ENCODE assay signal across 20 cellular contexts in the genomic region with DNA sequence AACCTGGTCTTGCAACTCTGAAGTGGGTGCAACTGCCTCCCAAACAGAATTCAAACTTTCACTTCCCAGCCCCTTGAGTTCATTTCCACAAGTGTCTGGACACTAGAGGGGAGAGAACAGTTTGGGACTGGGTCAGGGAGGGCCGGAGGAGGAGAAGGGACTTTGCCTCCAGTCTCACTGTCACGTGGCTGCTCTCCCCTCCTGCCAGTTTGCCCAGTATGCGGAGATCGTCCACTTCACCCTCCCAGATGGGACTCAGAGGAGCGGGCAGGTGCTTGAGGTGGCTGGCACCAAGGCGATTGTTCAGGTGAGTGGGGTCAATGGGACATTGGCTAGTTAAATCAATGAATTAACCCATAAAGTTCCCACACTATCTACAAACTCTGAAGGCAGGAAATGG. TPM values are rescaled to one million over a fixed set of nuclear protein-coding genes. Genes with fewer than 3 reads are reported as not detected.
A peak's percentile ranks its signal among the peaks of the same experiment; 100 is the strongest.
DNase-seq lines count a peak whose midpoint lies in the region; ATAC-seq, FAIRE-seq and TF ChIP-seq lines count a peak whose summit lies in the region.
"Had no signal": no experiment of that assay in that cellular context is flagged by ENCODE, and none has a peak within 500 bp of the region (broad histone marks: within the 10 kb centered on the region; RNA-seq: fewer than 3 reads in every experiment).

No MANE protein-coding gene starts in this region.

- in situ Hi-C loops in HepG2 (cut with HindIII; ENCODE audit: extremely low pct_ligation_motif_present, low pct_unique_long_range_greater_than_20kb), result no loop called here

- no peak overlapping the region for H3K27ac Mint-ChIP-seq in activated CD4-positive, alpha-beta memory T cell treated with anti-CD3 and anti-CD28 coated beads for 36 hours
- H3K27ac Mint-ChIP-seq in activated CD4-positive, alpha-beta memory T cell treated with anti-CD3 and anti-CD28 coated beads, Interleukin-2, amount 10 ng/mL, durations not matched to agents 7 days and 5 days, result no peak overlapping the region
- H3K27ac Mint-ChIP-seq in CD4-positive, alpha-beta memory T cell, result no peak overlapping the region
- H3K27ac Mint-ChIP-seq in natural killer cell, result no peak overlapping the region

- H2AFZ ChIP-seq in OCI-LY7 (ENCODE audit: low read length), result 0 out of 2 replicates have a peak overlapping the region, but pooled peaks have one; percentile 5
- H2AFZ ChIP-seq in HepG2 (ENCODE audit: low read length), result no peak overlapping the region

- no peak overlapping the region for H3K4me3 Mint-ChIP-seq in activated CD4-positive, alpha-beta memory T cell treated with anti-CD3 and anti-CD28 coated beads for 36 hours
- H3K4me3 Mint-ChIP-seq in activated CD4-positive, alpha-beta memory T cell treated with anti-CD3 and anti-CD28 coated beads, Interleukin-2, amount 10 ng/mL, durations not matched to agents 7 days and 5 days, result no peak overlapping the region
- H3K4me3 Mint-ChIP-seq in CD4-positive, alpha-beta memory T cell, result no peak overlapping the region
- H3K4me3 Mint-ChIP-seq in natural killer cell, result no peak overlapping the region

- peaks cover 28% of the 10 kb centered on the region for H3K27me3 Mint-ChIP-seq in activated CD4-positive, alpha-beta memory T cell treated with anti-CD3 and anti-CD28 coated beads for 36 hours
- H3K27me3 Mint-ChIP-seq in activated CD4-positive, alpha-beta memory T cell treated with anti-CD3 and anti-CD28 coated beads, Interleukin-2, amount 10 ng/mL, durations not matched to agents 7 days and 5 days, result peaks cover 34% of the 10 kb centered on the region
- H3K27me3 Mint-ChIP-seq in CD4-positive, alpha-beta memory T cell, result peaks cover 16 to 37% of the 10 kb centered on the region in 2 donors
- H3K27me3 Mint-ChIP-seq in natural killer cell (ENCODE audit: low read depth in 2 of 2), result peaks cover 19 to 37% of the 10 kb centered on the region in 2 donors

- H3K27me3 ChIP-seq in HepG2 (ENCODE audit: control insufficient read depth in 1 of 2, insufficient read depth in 2 of 2, low read length in 2 of 2), result peaks cover 1 to 6% of the 10 kb centered on the region in 2 experiments; a peak in 2 of 5 replicates
- peaks cover 10% of the 10 kb centered on the region for H3K27me3 ChIP-seq in CD4-positive, alpha-beta memory T cell (ENCODE audit: insufficient read depth, low read length)

- no peak overlapping the region for H3K9ac ChIP-seq in HepG2 (ENCODE audit: insufficient read depth, low read depth, low read length)

- H3K27ac ChIP-seq in OCI-LY7 (ENCODE audit: low read depth, low read length, poor library complexity, severe bottlenecking) (no peak overlapping the region), HepG2 (ENCODE audit: extremely low read length, insufficient read depth, low read length) (no peak overlapping the region)
- no peak overlapping the region for H3K27ac ChIP-seq in CD4-positive, alpha-beta memory T cell (ENCODE audit: low read depth, low read length)
- H3K27ac ChIP-seq: RWPE1 had no signal

- WGBS in HepG2 (ENCODE audit: low lambda C conversion rate), result 18% methylated on average over 5 of the region's 6 CpGs

- no peaks in the 10 kb centered on the region for H3K36me3 Mint-ChIP-seq in activated CD4-positive, alpha-beta memory T cell treated with anti-CD3 and anti-CD28 coated beads for 36 hours
- no peaks in the 10 kb centered on the region for H3K36me3 Mint-ChIP-seq in activated CD4-positive, alpha-beta memory T cell treated with anti-CD3 and anti-CD28 coated beads, Interleukin-2, amount 10 ng/mL, durations not matched to agents 7 days and 5 days (ENCODE audit: low read depth)
- H3K36me3 Mint-ChIP-seq in CD4-positive, alpha-beta memory T cell, result no peaks in the 10 kb centered on the region
- H3K36me3 Mint-ChIP-seq in natural killer cell, result no peaks in the 10 kb centered on the region

- TF ChIP-seq EP300 in HepG2 (IDR thresholded peaks at IDR 0.05; ENCODE audit: low read depth in 2 of 2, low read length in 2 of 2), result no peak
- no peak for TF ChIP-seq EP300 in HepG2 (CRISPR knock-in tag; IDR thresholded peaks at IDR 0.05; ENCODE audit: borderline replicate concordance)

- no peaks in the 10 kb centered on the region for H3K36me3 ChIP-seq in OCI-LY7 (ENCODE audit: insufficient read depth, low read length)
- H3K36me3 ChIP-seq in HepG2 (replicated peaks in 1 of 2; ENCODE audit: control insufficient read depth in 1 of 2, insufficient read depth in 2 of 2, low read length in 2 of 2), result no peaks in the 10 kb centered on the region; a peak in 1 of 5 replicates
- H3K36me3 ChIP-seq in CD4-positive, alpha-beta memory T cell (ENCODE audit: insufficient read depth, low read length), result no peaks in the 10 kb centered on the region

- no peak for TF ChIP-seq RAD21 in HepG2 (CRISPR knock-in tag; IDR thresholded peaks at IDR 0.05)

- H3K4me3 ChIP-seq in OCI-LY7 (ENCODE audit: low read depth, low read length, poor library complexity, severe bottlenecking) (no peak overlapping the region), HepG2 (replicated peaks in 1 of 3; ENCODE audit: insufficient read depth in 1 of 3, low read depth in 2 of 3, low read length in 3 of 3) (peak overlapping the region in 1 of 3 experiments; percentile 10; a peak in 1 of 6 replicates)
- no peak overlapping the region for H3K4me3 ChIP-seq in CD4-positive, alpha-beta memory T cell (ENCODE audit: low read length in 2 of 2)

- TF ChIP-seq POLR2A in HepG2 (IDR thresholded peaks at IDR 0.05; ENCODE audit: insufficient read depth in 1 of 2, low read depth in 2 of 2, low read length in 2 of 2), result no peak

- H3K9me3 ChIP-seq in OCI-LY7 (ENCODE audit: low read length), result no peaks in the 10 kb centered on the region
- H3K9me3 ChIP-seq in HepG2 (ENCODE audit: low read length), result no peaks in the 10 kb centered on the region
- H3K9me3 ChIP-seq in CD4-positive, alpha-beta memory T cell (ENCODE audit: control insufficient read depth in 1 of 2, low read length in 2 of 2), result no peaks in the 10 kb centered on the region

- H3K9me3 Mint-ChIP-seq in activated CD4-positive, alpha-beta memory T cell treated with anti-CD3 and anti-CD28 coated beads for 36 hours, result no peaks in the 10 kb centered on the region
- H3K9me3 Mint-ChIP-seq in activated CD4-positive, alpha-beta memory T cell treated with anti-CD3 and anti-CD28 coated beads, Interleukin-2, amount 10 ng/mL, durations not matched to agents 7 days and 5 days, result no peaks in the 10 kb centered on the region
- no peaks in the 10 kb centered on the region for H3K9me3 Mint-ChIP-seq in CD4-positive, alpha-beta memory T cell
- H3K9me3 Mint-ChIP-seq in natural killer cell, result no peaks in the 10 kb centered on the region

- FAIRE-seq in HepG2 (lab: Jason Lieb, UNC), result peak; percentile 32
- FAIRE-seq: A204.1, GM12892, GM19239 had no signal

- H4K20me1 ChIP-seq in OCI-LY7 (ENCODE audit: insufficient read depth, low read length), result no peaks in the 10 kb centered on the region
- no peaks in the 10 kb centered on the region for H4K20me1 ChIP-seq in HepG2 (ENCODE audit: insufficient read depth, low read length)

- ATAC-seq in HepG2 (peak; percentile 48), natural killer cell (no peak), HG02973 (IDR thresholded peaks at IDR 0.05; ENCODE audit: unreplicated experiment) (no peak)

- POLR2A ChIA-PET in activated CD4-positive, alpha-beta memory T cell treated with anti-CD3 and anti-CD28 coated beads for 36 hours (lab: Charles Lee), result no interaction called here
- POLR2A ChIA-PET in activated CD4-positive, alpha-beta memory T cell treated with anti-CD3 and anti-CD28 coated beads, Interleukin-2, amount 10 ng/mL, durations not matched to agents 7 days and 5 days (lab: Charles Lee), result no interaction called here
- POLR2A ChIA-PET in OCI-LY7 (lab: Charles Lee), result no interaction called here
- POLR2A ChIA-PET in HepG2 (lab: Yijun Ruan, JAX), result no interaction called here
- POLR2A ChIA-PET in CD4-positive, alpha-beta memory T cell (lab: Charles Lee; ENCODE audit: partially characterized antibody), result no interaction called here

- H3K79me2 ChIP-seq in OCI-LY7 (ENCODE audit: insufficient read depth, low read depth, low read length) (no peaks in the 10 kb centered on the region), HepG2 (ENCODE audit: insufficient read depth, low read length) (no peaks in the 10 kb centered on the region)

- no peaks in the 10 kb centered on the region for H3K9me2 ChIP-seq in OCI-LY7 (ENCODE audit: insufficient read depth, low read length)

- intact Hi-C loops in activated CD4-positive, alpha-beta memory T cell treated with anti-CD3 and anti-CD28 coated beads for 36 hours (cut with micrococcal nuclease), result no loop called here
- intact Hi-C loops in OCI-LY7 (cut with micrococcal nuclease; ENCODE audit: unreplicated experiment), result no loop called here
- intact Hi-C loops in HepG2 (cut with micrococcal nuclease; ENCODE audit: unreplicated experiment), result no loop called here
- intact Hi-C loops in CD4-positive, alpha-beta memory T cell (cut with micrococcal nuclease), result no loop called here
- intact Hi-C loops in natural killer cell (cut with micrococcal nuclease), result no loop called here

- H3K4me1 ChIP-seq in OCI-LY7 (ENCODE audit: insufficient read depth, low read length, poor library complexity, severe bottlenecking) (peaks cover 10% of the 10 kb centered on the region), HepG2 (ENCODE audit: insufficient read depth, low read length) (peaks cover 13% of the 10 kb centered on the region)
- no peaks in the 10 kb centered on the region for H3K4me1 ChIP-seq in CD4-positive, alpha-beta memory T cell (ENCODE audit: insufficient read depth, low read length)

- no peak overlapping the region for H3K4me2 ChIP-seq in OCI-LY7 (ENCODE audit: low read length)
- H3K4me2 ChIP-seq in HepG2 (ENCODE audit: low read depth, low read length), result peak overlapping the region; percentile 39

- TF ChIP-seq CTCF in OCI-LY7 (conservative IDR thresholded peaks at IDR 0.05; ENCODE audit: low read length) (no peak), HepG2 (CRISPR knock-in tag; IDR thresholded peaks at IDR 0.05) (peak; percentile 10; the same call in 1 of the 2 replicates), natural killer cell (IDR thresholded peaks at IDR 0.05) (no peak)

- CTCF ChIA-PET in activated CD4-positive, alpha-beta memory T cell treated with anti-CD3 and anti-CD28 coated beads for 36 hours (lab: Charles Lee), result no interaction called here
- CTCF ChIA-PET in activated CD4-positive, alpha-beta memory T cell treated with anti-CD3 and anti-CD28 coated beads, Interleukin-2, amount 10 ng/mL, durations not matched to agents 7 days and 5 days (lab: Charles Lee), result interaction anchor here (1.5 kb wide), 1 partner anchor 9 kb away, joined by 3 read pairs; no protein-coding TSS in a partner anchor
- CTCF ChIA-PET in OCI-LY7 (lab: Charles Lee; ENCODE audit: unreplicated experiment), result no interaction called here
- CTCF ChIA-PET in HepG2 (lab: Yijun Ruan, JAX; ENCODE audit: low intra/inter-chr PET ratio, low total read pairs), result no interaction called here
- CTCF ChIA-PET in CD4-positive, alpha-beta memory T cell (lab: Charles Lee; ENCODE audit: partially characterized antibody), result no interaction called here

- BruUV-seq in OCI-LY7 (replicated peaks; lab: Mats Ljungman, UMichigan), result no TSS peak
- no TSS peak for BruUV-seq in HepG2 (replicated peaks; lab: Mats Ljungman, UMichigan)

- peak; percentile 3 for DNase-seq in activated CD4-positive, alpha-beta memory T cell treated with anti-CD3 and anti-CD28 coated beads for 36 hours
- DNase-seq in activated CD4-positive, alpha-beta memory T cell treated with anti-CD3 and anti-CD28 coated beads, Interleukin-2, amount 10 ng/mL, durations not matched to agents 7 days and 5 days, result no peak
- DNase-seq in OCI-LY7 (ENCODE audit: low spot score), result no peak
- DNase-seq in HepG2 (ENCODE audit: low spot score), result no peak
- peak; percentile 13 for DNase-seq in stimulated activated CD8-positive, alpha-beta memory T cell treated with anti-CD3 and anti-CD28 coated beads, Interleukin-4, amount 100 ng/mL, for 48 hours
- DNase-seq in CD4-positive, alpha-beta memory T cell, result no peak
- DNase-seq in natural killer cell, result no peak
- DNase-seq: DMS79; HCEC 1CT; MV-4-11; NCI-H1436; NCI-H2081; NCI-H524; NK-92 treated with Interleukin-12 subunit alpha and Interleukin-12 subunit beta, amount 100 ng/mL, for 24 hours had no signal

- H3K4me1 Mint-ChIP-seq in activated CD4-positive, alpha-beta memory T cell treated with anti-CD3 and anti-CD28 coated beads for 36 hours (ENCODE audit: low read depth), result peaks cover 2% of the 10 kb centered on the region
- H3K4me1 Mint-ChIP-seq in activated CD4-positive, alpha-beta memory T cell treated with anti-CD3 and anti-CD28 coated beads, Interleukin-2, amount 10 ng/mL, durations not matched to agents 7 days and 5 days, result peaks cover 13% of the 10 kb centered on the region
- peaks cover 0 to 2% (median under 1%) of the 10 kb centered on the region in 4 donors for H3K4me1 Mint-ChIP-seq in CD4-positive, alpha-beta memory T cell
- H3K4me1 Mint-ChIP-seq in natural killer cell, result peaks cover 5 to 11% of the 10 kb centered on the region in 2 donors

RNA-seq across cellular contexts. Expression of gene ANKRD53, which starts 20.6 kb away (rescaled TPM):
- not detected for total RNA-seq in activated CD4-positive, alpha-beta memory T cell treated with anti-CD3 and anti-CD28 coated beads for 36 hours
- not detected for total RNA-seq in activated CD4-positive, alpha-beta memory T cell treated with anti-CD3 and anti-CD28 coated beads, Interleukin-2, amount 10 ng/mL, durations not matched to agents 7 days and 5 days
- total RNA-seq in OCI-LY7 (2014; rRNA removed; shearing (Covaris generic)), result not detected in 2 replicates
- not detected in 2 replicates for total RNA-seq in OCI-LY7 (2022)
- total RNA-seq in HepG2 (2016; rRNA removed; fragmentation: Illumina TruSeq; extraction: Trizol), result not detected in 2 replicates
- not detected in 2 replicates for total RNA-seq in HepG2 (2016; cell fraction: cytosol; rRNA removed; fragmentation: Illumina TruSeq; extraction: Trizol; ENCODE audit: low read depth)
- 0.09 TPM in 1 of 2 replicates, not detected in the other for total RNA-seq in HepG2 (2016; cell fraction: insoluble cytoplasmic fraction; rRNA removed; fragmentation: Illumina TruSeq; extraction: Trizol)
- not detected in 2 replicates for total RNA-seq in HepG2 (2016; cell fraction: membrane; rRNA removed; fragmentation: Illumina TruSeq; extraction: Trizol)
- total RNA-seq in HepG2 (2016; cell fraction: nucleus; rRNA removed; fragmentation: Illumina TruSeq; extraction: Trizol), result 0.66 TPM in 1 of 2 replicates, not detected in the other
- polyA plus RNA-seq in HepG2 (2011; rRNA removed), result 0.12 and 0.15 TPM in 2 replicates
- polyA plus RNA-seq in HepG2 (2011; cell fraction: cytosol; rRNA removed), result 0.25 TPM in 1 of 2 replicates, not detected in the other
- polyA plus RNA-seq in HepG2 (2011; cell fraction: nucleus; rRNA removed), result 0.14 and 0.62 TPM in 2 replicates
- 0.08 TPM in 1 of 2 replicates, not detected in the other for polyA plus RNA-seq in HepG2 (2012)
- polyA plus RNA-seq in HepG2 (2016; cell fraction: cytosol; fragmentation: Illumina TruSeq; extraction: Trizol; ENCODE audit: low read depth), result 0.08 and 0.27 TPM in 2 replicates
- polyA plus RNA-seq in HepG2 (2016; cell fraction: insoluble cytoplasmic fraction; fragmentation: Illumina TruSeq; extraction: Trizol; ENCODE audit: low read depth), result not detected in 2 replicates
- 0.20 and 0.53 TPM in 2 replicates for polyA plus RNA-seq in HepG2 (2016; cell fraction: membrane; fragmentation: Illumina TruSeq; extraction: Trizol; ENCODE audit: low read depth)
- polyA plus RNA-seq in HepG2 (2016; cell fraction: nucleus; fragmentation: Illumina TruSeq; extraction: Trizol; ENCODE audit: insufficient read depth, low read depth), result 0.42 and 0.69 TPM in 2 replicates
- not detected in 2 replicates for polyA minus RNA-seq in HepG2 (2011; rRNA and poly(A)+ RNA removed; ENCODE audit: low replicate concordance)
- not detected in 2 replicates for polyA minus RNA-seq in HepG2 (2011; cell fraction: cytosol; rRNA and poly(A)+ RNA removed)
- polyA minus RNA-seq in HepG2 (2011; cell fraction: nucleus; rRNA and poly(A)+ RNA removed), result not detected in 2 replicates
- total RNA-seq in CD4-positive, alpha-beta memory T cell, result under 1 TPM in 1 of 2 experiments, not detected in 1; 0.20 TPM
- polyA plus RNA-seq in CD4-positive, alpha-beta memory T cell, result not detected
- total RNA-seq in natural killer cell, result 1 to 10 TPM; 2.2 to 3.1 (median 2.5) TPM

RNA-seq across cellular contexts. Expression of gene ATP6V1B1, which starts 22.1 kb away (rescaled TPM):
- total RNA-seq in activated CD4-positive, alpha-beta memory T cell treated with anti-CD3 and anti-CD28 coated beads for 36 hours, result not detected
- not detected for total RNA-seq in activated CD4-positive, alpha-beta memory T cell treated with anti-CD3 and anti-CD28 coated beads, Interleukin-2, amount 10 ng/mL, durations not matched to agents 7 days and 5 days
- total RNA-seq in OCI-LY7 (2014; rRNA removed; shearing (Covaris generic)), result not detected in 2 replicates
- not detected in 2 replicates for total RNA-seq in OCI-LY7 (2022)
- 0.58 TPM in 1 of 2 replicates, not detected in the other for total RNA-seq in HepG2 (2016; rRNA removed; fragmentation: Illumina TruSeq; extraction: Trizol)
- total RNA-seq in HepG2 (2016; cell fraction: cytosol; rRNA removed; fragmentation: Illumina TruSeq; extraction: Trizol; ENCODE audit: low read depth), result not detected in 2 replicates
- total RNA-seq in HepG2 (2016; cell fraction: insoluble cytoplasmic fraction; rRNA removed; fragmentation: Illumina TruSeq; extraction: Trizol), result 0.37 and 1.5 TPM in 2 replicates
- total RNA-seq in HepG2 (2016; cell fraction: membrane; rRNA removed; fragmentation: Illumina TruSeq; extraction: Trizol), result not detected in 2 replicates
- total RNA-seq in HepG2 (2016; cell fraction: nucleus; rRNA removed; fragmentation: Illumina TruSeq; extraction: Trizol), result 2.3 and 2.4 TPM in 2 replicates
- 1.6 and 1.8 TPM in 2 replicates for polyA plus RNA-seq in HepG2 (2011; rRNA removed)
- 0.21 and 0.30 TPM in 2 replicates for polyA plus RNA-seq in HepG2 (2011; cell fraction: cytosol; rRNA removed)
- 24.4 and 25.8 TPM in 2 replicates for polyA plus RNA-seq in HepG2 (2011; cell fraction: nucleus; rRNA removed)
- 1.7 and 2.1 TPM in 2 replicates for polyA plus RNA-seq in HepG2 (2012)
- 0.07 and 0.08 TPM in 2 replicates for polyA plus RNA-seq in HepG2 (2016; cell fraction: cytosol; fragmentation: Illumina TruSeq; extraction: Trizol; ENCODE audit: low read depth)
- 0.31 TPM in 1 of 2 replicates, not detected in the other for polyA plus RNA-seq in HepG2 (2016; cell fraction: insoluble cytoplasmic fraction; fragmentation: Illumina TruSeq; extraction: Trizol; ENCODE audit: low read depth)
- polyA plus RNA-seq in HepG2 (2016; cell fraction: membrane; fragmentation: Illumina TruSeq; extraction: Trizol; ENCODE audit: low read depth), result 0.12 TPM in 1 of 2 replicates, not detected in the other
- 7.8 and 11.0 TPM in 2 replicates for polyA plus RNA-seq in HepG2 (2016; cell fraction: nucleus; fragmentation: Illumina TruSeq; extraction: Trizol; ENCODE audit: insufficient read depth, low read depth)
- polyA minus RNA-seq in HepG2 (2011; rRNA and poly(A)+ RNA removed; ENCODE audit: low replicate concordance), result 0.18 TPM in 1 of 2 replicates, not detected in the other
- polyA minus RNA-seq in HepG2 (2011; cell fraction: cytosol; rRNA and poly(A)+ RNA removed), result not detected in 2 replicates
- polyA minus RNA-seq in HepG2 (2011; cell fraction: nucleus; rRNA and poly(A)+ RNA removed), result 1.5 and 3.5 TPM in 2 replicates
- total RNA-seq in CD4-positive, alpha-beta memory T cell, result not detected
- not detected for polyA plus RNA-seq in CD4-positive, alpha-beta memory T cell
- not detected for total RNA-seq in natural killer cell
- total RNA-seq: HT1080 had no signal

RNA-seq across cellular contexts. Expression of gene TEX261, which starts 36.8 kb away (rescaled TPM):
- total RNA-seq in activated CD4-positive, alpha-beta memory T cell treated with anti-CD3 and anti-CD28 coated beads for 36 hours, result 10 to 100 TPM; 29.0 to 29.9 TPM
- total RNA-seq in activated CD4-positive, alpha-beta memory T cell treated with anti-CD3 and anti-CD28 coated beads, Interleukin-2, amount 10 ng/mL, durations not matched to agents 7 days and 5 days, result 10 to 100 TPM; 34.8 to 35.8 TPM
- 26.7 and 34.5 TPM in 2 replicates for total RNA-seq in OCI-LY7 (2014; rRNA removed; shearing (Covaris generic))
- total RNA-seq in OCI-LY7 (2022), result 45.8 and 57.7 TPM in 2 replicates
- 36.0 and 43.8 TPM in 2 replicates for total RNA-seq in HepG2 (2016; rRNA removed; fragmentation: Illumina TruSeq; extraction: Trizol)
- 13.1 and 17.4 TPM in 2 replicates for total RNA-seq in HepG2 (2016; cell fraction: cytosol; rRNA removed; fragmentation: Illumina TruSeq; extraction: Trizol; ENCODE audit: low read depth)
- total RNA-seq in HepG2 (2016; cell fraction: insoluble cytoplasmic fraction; rRNA removed; fragmentation: Illumina TruSeq; extraction: Trizol), result 32.9 and 42.2 TPM in 2 replicates
- 49.5 and 51.8 TPM in 2 replicates for total RNA-seq in HepG2 (2016; cell fraction: membrane; rRNA removed; fragmentation: Illumina TruSeq; extraction: Trizol)
- 41.0 and 45.3 TPM in 2 replicates for total RNA-seq in HepG2 (2016; cell fraction: nucleus; rRNA removed; fragmentation: Illumina TruSeq; extraction: Trizol)
- polyA plus RNA-seq in HepG2 (2011; rRNA removed), result 68.7 and 78.7 TPM in 2 replicates
- 67.6 and 76.6 TPM in 2 replicates for polyA plus RNA-seq in HepG2 (2011; cell fraction: cytosol; rRNA removed)
- polyA plus RNA-seq in HepG2 (2011; cell fraction: nucleus; rRNA removed), result 59.4 and 73.5 TPM in 2 replicates
- 40.8 and 51.3 TPM in 2 replicates for polyA plus RNA-seq in HepG2 (2012)
- polyA plus RNA-seq in HepG2 (2016; cell fraction: cytosol; fragmentation: Illumina TruSeq; extraction: Trizol; ENCODE audit: low read depth), result 25.7 and 32.7 TPM in 2 replicates
- 52.6 and 59.2 TPM in 2 replicates for polyA plus RNA-seq in HepG2 (2016; cell fraction: insoluble cytoplasmic fraction; fragmentation: Illumina TruSeq; extraction: Trizol; ENCODE audit: low read depth)
- 72.7 and 76.3 TPM in 2 replicates for polyA plus RNA-seq in HepG2 (2016; cell fraction: membrane; fragmentation: Illumina TruSeq; extraction: Trizol; ENCODE audit: low read depth)
- 82.4 and 86.0 TPM in 2 replicates for polyA plus RNA-seq in HepG2 (2016; cell fraction: nucleus; fragmentation: Illumina TruSeq; extraction: Trizol; ENCODE audit: insufficient read depth, low read depth)
- 90.8 and 137 TPM in 2 replicates for polyA minus RNA-seq in HepG2 (2011; rRNA and poly(A)+ RNA removed; ENCODE audit: low replicate concordance)
- 27.5 and 29.3 TPM in 2 replicates for polyA minus RNA-seq in HepG2 (2011; cell fraction: cytosol; rRNA and poly(A)+ RNA removed)
- 23.2 and 28.1 TPM in 2 replicates for polyA minus RNA-seq in HepG2 (2011; cell fraction: nucleus; rRNA and poly(A)+ RNA removed)
- 10 to 100 TPM; 61.1 to 70.0 TPM for total RNA-seq in CD4-positive, alpha-beta memory T cell
- 10 to 100 TPM; 39.6 to 43.0 TPM for polyA plus RNA-seq in CD4-positive, alpha-beta memory T cell
- total RNA-seq in natural killer cell, result 10 to 100 TPM; 30.3 to 44.2 (median 43.2) TPM

RNA-seq across cellular contexts. Expression of gene VAX2, which starts 57.5 kb away (rescaled TPM):
- not detected for total RNA-seq in activated CD4-positive, alpha-beta memory T cell treated with anti-CD3 and anti-CD28 coated beads for 36 hours
- total RNA-seq in activated CD4-positive, alpha-beta memory T cell treated with anti-CD3 and anti-CD28 coated beads, Interleukin-2, amount 10 ng/mL, durations not matched to agents 7 days and 5 days, result not detected
- total RNA-seq in OCI-LY7 (2014; rRNA removed; shearing (Covaris generic)), result not detected in 2 replicates
- total RNA-seq in OCI-LY7 (2022) (not detected in 2 replicates), HepG2 (2016; rRNA removed; fragmentation: Illumina TruSeq; extraction: Trizol) (3.9 and 4.1 TPM in 2 replicates), natural killer cell (not detected)
- 3.0 and 3.9 TPM in 2 replicates for total RNA-seq in HepG2 (2016; cell fraction: cytosol; rRNA removed; fragmentation: Illumina TruSeq; extraction: Trizol; ENCODE audit: low read depth)
- total RNA-seq in HepG2 (2016; cell fraction: insoluble cytoplasmic fraction; rRNA removed; fragmentation: Illumina TruSeq; extraction: Trizol), result 3.6 and 4.7 TPM in 2 replicates
- 3.2 and 4.6 TPM in 2 replicates for total RNA-seq in HepG2 (2016; cell fraction: membrane; rRNA removed; fragmentation: Illumina TruSeq; extraction: Trizol)
- total RNA-seq in HepG2 (2016; cell fraction: nucleus; rRNA removed; fragmentation: Illumina TruSeq; extraction: Trizol), result 2.9 and 3.6 TPM in 2 replicates
- 2.1 and 3.0 TPM in 2 replicates for polyA plus RNA-seq in HepG2 (2011; rRNA removed)
- polyA plus RNA-seq in HepG2 (2011; cell fraction: cytosol; rRNA removed), result 0.96 and 1.5 TPM in 2 replicates
- polyA plus RNA-seq in HepG2 (2011; cell fraction: nucleus; rRNA removed), result 12.7 and 15.3 TPM in 2 replicates
- 1.0 and 1.3 TPM in 2 replicates for polyA plus RNA-seq in HepG2 (2012)
- polyA plus RNA-seq in HepG2 (2016; cell fraction: cytosol; fragmentation: Illumina TruSeq; extraction: Trizol; ENCODE audit: low read depth), result 4.8 and 4.9 TPM in 2 replicates
- 4.6 and 5.5 TPM in 2 replicates for polyA plus RNA-seq in HepG2 (2016; cell fraction: insoluble cytoplasmic fraction; fragmentation: Illumina TruSeq; extraction: Trizol; ENCODE audit: low read depth)
- 4.6 and 5.0 TPM in 2 replicates for polyA plus RNA-seq in HepG2 (2016; cell fraction: membrane; fragmentation: Illumina TruSeq; extraction: Trizol; ENCODE audit: low read depth)
- 6.7 and 8.7 TPM in 2 replicates for polyA plus RNA-seq in HepG2 (2016; cell fraction: nucleus; fragmentation: Illumina TruSeq; extraction: Trizol; ENCODE audit: insufficient read depth, low read depth)
- polyA minus RNA-seq in HepG2 (2011; rRNA and poly(A)+ RNA removed; ENCODE audit: low replicate concordance), result 1.1 TPM in 1 of 2 replicates, not detected in the other
- polyA minus RNA-seq in HepG2 (2011; cell fraction: cytosol; rRNA and poly(A)+ RNA removed), result 0.59 and 1.1 TPM in 2 replicates
- 3.0 and 3.3 TPM in 2 replicates for polyA minus RNA-seq in HepG2 (2011; cell fraction: nucleus; rRNA and poly(A)+ RNA removed)
- not detected for total RNA-seq in CD4-positive, alpha-beta memory T cell
- not detected for polyA plus RNA-seq in CD4-positive, alpha-beta memory T cell
- total RNA-seq: HT1080 had no signal

Comparison
In these comparisons a context has a peak if more than half of its experiments do, and no peak if none do; other contexts are left out.
1. DNase-seq: peak in activated CD4-positive, alpha-beta memory T cell treated with anti-CD3 and anti-CD28 coated beads for 36 hours (single experiment) and stimulated activated CD8-positive, alpha-beta memory T cell treated with anti-CD3 and anti-CD28 coated beads, Interleukin-4, amount 100 ng/mL, for 48 hours (single experiment); none in activated CD4-positive, alpha-beta memory T cell treated with anti-CD3 and anti-CD28 coated beads, Interleukin-2, amount 10 ng/mL, durations not matched to agents 7 days and 5 days (single experiment), OCI-LY7 (single experiment), HepG2 (single experiment), CD4-positive, alpha-beta memory T cell (0 of 5) and natural killer cell (single experiment).